ENCODE assay signal across 9 cellular contexts in genomic region chr17:74852237-74853047, GRCh38. TPM values are rescaled to one million over a fixed set of nuclear protein-coding genes. Genes with fewer than 3 reads are reported as not detected.
DNase-seq lines count a peak whose midpoint lies in the region; FAIRE-seq lines count a peak whose summit lies in the region.
"Had no signal": no experiment of that assay in that cellular context is flagged by ENCODE, and none has a peak within 500 bp of the region (broad histone marks: within the 10 kb centered on the region; RNA-seq: fewer than 3 reads in every experiment).

No MANE protein-coding gene starts in this region.

- peaks cover 9% of the 10 kb centered on the region for H3K4me1 ChIP-seq in mesenchymal stem cell (ENCODE audit: control insufficient read depth, insufficient read depth, low read depth, low read length)

- H3K4me3 ChIP-seq in mesenchymal stem cell (ENCODE audit: insufficient read depth in 1 of 2, low read depth in 1 of 2, low read length in 2 of 2) = peak overlapping the region in 1 of 2 experiments; percentile 33

- peak overlapping the region; percentile 36 for H3K4me2 ChIP-seq in mesenchymal stem cell (ENCODE audit: low read length, poor library complexity, severe bottlenecking)

- H4K91ac ChIP-seq in mesenchymal stem cell (ENCODE audit: low read length) = no peak overlapping the region

- peaks cover 82 to 83% of the 10 kb centered on the region in 2 experiments for H3K27me3 ChIP-seq in mesenchymal stem cell (ENCODE audit: control insufficient read depth in 1 of 2, insufficient read depth in 1 of 2, low read length in 2 of 2)

- FAIRE-seq in urothelium cell line (lab: Jason Lieb, UNC) = peak; percentile 65

- H2AFZ ChIP-seq in mesenchymal stem cell (ENCODE audit: low read depth, low read length) = no peak overlapping the region

- H3K18ac ChIP-seq in mesenchymal stem cell (ENCODE audit: low read depth in 1 of 2, low read length in 2 of 2) = no peak overlapping the region

- H3K9me3 ChIP-seq in mesenchymal stem cell (ENCODE audit: control insufficient read depth, low read length) = no peaks in the 10 kb centered on the region

- no peak overlapping the region for H2BK5ac ChIP-seq in mesenchymal stem cell (ENCODE audit: low read depth, low read length, poor library complexity, severe bottlenecking)

- no peak overlapping the region for H3K14ac ChIP-seq in mesenchymal stem cell (ENCODE audit: low read length in 2 of 2)

- no peaks in the 10 kb centered on the region for H3K79me1 ChIP-seq in mesenchymal stem cell (replicated peaks; ENCODE audit: low read length, poor library complexity, severe bottlenecking)

- no peaks in the 10 kb centered on the region for H3K36me3 Mint-ChIP-seq in activated naive CD4-positive, alpha-beta T cell treated with anti-CD3 and anti-CD28 coated beads, Interleukin-2, amount 10 ng/mL, durations not matched to agents 7 days and 5 days

- H2AK5ac ChIP-seq in mesenchymal stem cell (ENCODE audit: low read length, severe bottlenecking) = no peak overlapping the region

- in situ Hi-C loops in Caki2 (cut with HindIII; ENCODE audit: low pct_unique_long_range_greater_than_20kb, low sequenced_read_pairs) = no loop called here

- peaks cover 84% of the 10 kb centered on the region for H3K27me3 Mint-ChIP-seq in activated naive CD4-positive, alpha-beta T cell treated with anti-CD3 and anti-CD28 coated beads, Interleukin-2, amount 10 ng/mL, durations not matched to agents 7 days and 5 days

- peak overlapping the region in 1 of 2 experiments; percentile 63 for H3K23ac ChIP-seq in mesenchymal stem cell (ENCODE audit: low read length in 2 of 2)

- H3K4me1 Mint-ChIP-seq in activated naive CD4-positive, alpha-beta T cell treated with anti-CD3 and anti-CD28 coated beads, Interleukin-2, amount 10 ng/mL, durations not matched to agents 7 days and 5 days = peaks cover 12% of the 10 kb centered on the region

- CTCF ChIA-PET in activated naive CD4-positive, alpha-beta T cell treated with anti-CD3 and anti-CD28 coated beads, Interleukin-2, amount 10 ng/mL, durations not matched to agents 7 days and 5 days (lab: Charles Lee) = interaction anchor here (0.6 to 1.5 kb wide), 5 partner anchors 10 to 398 kb away, joined by 3 to 8 read pairs (median 3); no protein-coding TSS in a partner anchor

- H3K36me3 ChIP-seq in mesenchymal stem cell (ENCODE audit: control insufficient read depth in 1 of 2, insufficient read depth in 2 of 2, low read depth in 1 of 2, low read length in 2 of 2) = no peaks in the 10 kb centered on the region

- H3K27ac ChIP-seq in mesenchymal stem cell (ENCODE audit: low read length, poor library complexity, severe bottlenecking) = no peak overlapping the region

- no peak overlapping the region for H3K27ac Mint-ChIP-seq in activated naive CD4-positive, alpha-beta T cell treated with anti-CD3 and anti-CD28 coated beads, Interleukin-2, amount 10 ng/mL, durations not matched to agents 7 days and 5 days

- peak overlapping the region; percentile 66 for H3K4me3 Mint-ChIP-seq in activated naive CD4-positive, alpha-beta T cell treated with anti-CD3 and anti-CD28 coated beads, Interleukin-2, amount 10 ng/mL, durations not matched to agents 7 days and 5 days

- H3K4ac ChIP-seq in mesenchymal stem cell (ENCODE audit: low read depth in 1 of 2, low read length in 2 of 2) = no peak overlapping the region

- H2BK120ac ChIP-seq in mesenchymal stem cell (ENCODE audit: low read depth, low read length) = no peak overlapping the region

- no peak overlapping the region for H2BK15ac ChIP-seq in mesenchymal stem cell (ENCODE audit: low read depth, poor library complexity, severe bottlenecking)

- WGBS in mesenchymal stem cell = 16% methylated on average over 75 of the region's 76 CpGs

- peak overlapping the region; percentile 45 for H4K8ac ChIP-seq in mesenchymal stem cell (ENCODE audit: low read length)

- DNase-seq in Caki2 (ENCODE audit: low read depth) (peak; percentile 47), NCI-H774 (lab: John Stamatoyannopoulos, UW) (peak; percentile 7), mesenchymal stem cell (no peak), urothelium cell line (ENCODE audit: low spot score) (peak; percentile 45), NCI-H2081 treated with DMSO at 0.1 percent for 48 hours (lab: John Stamatoyannopoulos, UW) (no peak), NCI-H1092 (lab: John Stamatoyannopoulos, UW) (no peak), superior temporal gyrus (ENCODE audit: extremely low spot score) (no peak)
- peak; percentile 80 for DNase-seq in activated naive CD4-positive, alpha-beta T cell treated with anti-CD3 and anti-CD28 coated beads, Interleukin-2, amount 10 ng/mL, durations not matched to agents 7 days and 5 days

- no peak overlapping the region for H3K9ac ChIP-seq in mesenchymal stem cell (ENCODE audit: low read length)

- H2BK12ac ChIP-seq in mesenchymal stem cell (ENCODE audit: low read length in 2 of 2) = no peak overlapping the region

- H3K9me3 Mint-ChIP-seq in activated naive CD4-positive, alpha-beta T cell treated with anti-CD3 and anti-CD28 coated beads, Interleukin-2, amount 10 ng/mL, durations not matched to agents 7 days and 5 days = no peaks in the 10 kb centered on the region

RNA-seq across cellular contexts. Expression of gene GRIN2C, which starts 7.2 kb away (rescaled TPM):
- total RNA-seq in Caki2 (2014; rRNA removed; shearing (Covaris generic); ENCODE audit: low replicate concordance) = 0.51 and 1.3 TPM in 2 replicates
- not detected for polyA plus RNA-seq in mesenchymal stem cell (2013, experiment 1 of 2)
- 0.01 TPM for polyA plus RNA-seq in mesenchymal stem cell (2013, experiment 2 of 2)

RNA-seq across cellular contexts. Expression of gene FDXR, which starts 20.4 kb away (rescaled TPM):
- 99.8 and 108 TPM in 2 replicates for total RNA-seq in Caki2 (2014; rRNA removed; shearing (Covaris generic); ENCODE audit: low replicate concordance)
- 11.8 TPM for polyA plus RNA-seq in mesenchymal stem cell (2013, experiment 1 of 2)
- polyA plus RNA-seq in mesenchymal stem cell (2013, experiment 2 of 2) = 11.7 TPM

RNA-seq across cellular contexts. Expression of gene FADS6, which starts 41.0 kb away (rescaled TPM):
- not detected in 2 replicates for total RNA-seq in Caki2 (2014; rRNA removed; shearing (Covaris generic); ENCODE audit: low replicate concordance)
- polyA plus RNA-seq in mesenchymal stem cell (2013, experiment 1 of 2) = not detected
- polyA plus RNA-seq in mesenchymal stem cell (2013, experiment 2 of 2) = not detected
- total RNA-seq: fibroblast of lung had no signal
- polyA plus RNA-seq: fibroblast of lung had no signal

Comparison
In these comparisons a context has a peak if more than half of its experiments do, and no peak if none do; other contexts are left out.
1. DNase-seq: peak in Caki2 (single experiment), NCI-H774 (single experiment), activated naive CD4-positive, alpha-beta T cell treated with anti-CD3 and anti-CD28 coated beads, Interleukin-2, amount 10 ng/mL, durations not matched to agents 7 days and 5 days (single experiment) and urothelium cell line (single experiment); none in mesenchymal stem cell (single experiment), NCI-H2081 treated with DMSO at 0.1 percent for 48 hours (single experiment), NCI-H1092 (single experiment) and superior temporal gyrus (single experiment).